25 cellular contexts compared by ENCODE assay signal in the genomic region with DNA sequence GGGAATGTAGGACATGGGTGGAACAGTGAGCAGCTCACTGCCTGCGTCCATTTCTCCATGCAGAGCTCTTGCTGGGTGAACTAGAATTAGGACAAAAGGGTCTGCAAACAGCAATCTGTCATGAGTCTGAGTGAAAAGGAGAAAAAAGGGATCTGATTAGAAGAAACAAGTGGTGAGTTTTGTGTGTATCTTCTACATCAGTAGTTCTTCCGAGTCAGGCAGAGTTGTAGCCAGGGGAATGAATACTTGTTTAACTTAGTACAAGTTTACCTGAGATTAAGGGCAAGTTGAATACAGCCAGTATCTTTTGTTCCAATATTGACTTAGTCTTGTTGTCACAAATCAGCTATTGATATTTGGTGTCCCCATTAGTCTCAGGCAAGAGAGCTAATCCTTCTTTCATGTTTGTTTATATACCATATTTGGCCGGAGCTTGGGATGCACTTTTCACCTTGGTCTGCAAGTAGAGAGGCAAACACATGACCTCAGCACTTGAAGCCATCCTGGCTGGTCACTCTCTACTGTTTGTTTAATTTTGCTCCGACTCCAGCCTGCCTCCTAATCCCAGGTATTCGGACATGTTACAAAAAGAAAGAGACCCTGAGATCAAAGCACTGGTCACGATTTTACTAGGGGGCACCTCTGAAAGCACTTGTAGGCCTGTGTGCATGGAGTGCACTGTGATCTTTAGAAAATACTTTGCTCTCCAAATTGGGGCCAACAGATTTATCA.
DNase-seq lines count a peak whose midpoint lies in the region; FAIRE-seq and TF ChIP-seq lines count a peak whose summit lies in the region.
"Had no signal": no experiment of that assay in that cellular context is flagged by ENCODE, and none has a peak within 500 bp of the region (broad histone marks: within the 10 kb centered on the region; RNA-seq: fewer than 3 reads in every experiment).

No MANE protein-coding gene starts in this region.

- no peaks in the 10 kb centered on the region for H3K36me3 Mint-ChIP-seq in type B pancreatic cell
- H3K36me3 Mint-ChIP-seq: naive B cell had no signal

- no peak overlapping the region for H3K27ac Mint-ChIP-seq in type B pancreatic cell
- H3K27ac Mint-ChIP-seq: activated naive CD4-positive, alpha-beta T cell treated with anti-CD3 and anti-CD28 coated beads for 36 hours; effector memory CD8-positive, alpha-beta T cell; naive B cell had no signal

- peaks cover 21% of the 10 kb centered on the region for H3K4me1 Mint-ChIP-seq in type B pancreatic cell (ENCODE audit: unreplicated experiment)
- H3K4me1 Mint-ChIP-seq: central memory CD8-positive, alpha-beta T cell; naive B cell had no signal

- H3K9me3 Mint-ChIP-seq in type B pancreatic cell = no peaks in the 10 kb centered on the region
- H3K9me3 Mint-ChIP-seq: activated naive CD4-positive, alpha-beta T cell treated with anti-CD3 and anti-CD28 coated beads for 36 hours; central memory CD8-positive, alpha-beta T cell had no signal

- WGBS in lower leg skin, 2 donors = 90 to 91% methylated on average over 6 of the region's 6 CpGs

- no peak for TF ChIP-seq CTCF in type B pancreatic cell (conservative IDR thresholded peaks at IDR 0.05)
- TF ChIP-seq CTCF in lower leg skin (IDR thresholded peaks at IDR 0.05) = peak in 1 of 3 donors; percentile 84

- no peak overlapping the region for H3K4me3 ChIP-seq in lower leg skin (ENCODE audit: low read depth, poor library complexity, severe bottlenecking)
- H3K4me3 ChIP-seq: adrenal gland, K562, psoas muscle, tibial nerve had no signal

- DNase-seq in DMS153 (lab: John Stamatoyannopoulos, UW) = peak; percentile 24
- no peak for DNase-seq in DMS153 treated with DMSO at 0.1 percent for 48 hours (lab: John Stamatoyannopoulos, UW; ENCODE audit: unreplicated experiment)
- peak; percentile 29 for DNase-seq in NCI-H2196 treated with DMSO at 0.1 percent for 48 hours (lab: John Stamatoyannopoulos, UW; ENCODE audit: unreplicated experiment)
- DNase-seq in type B pancreatic cell (ENCODE audit: extremely low spot score, unreplicated experiment) = no peak
- no peak for DNase-seq in germinal center (ENCODE audit: low spot score)
- DNase-seq in lower leg skin (ENCODE audit: low spot score in 2 of 2) = no peak
- no peak for DNase-seq in activated T-cell treated with anti-CD3 and anti-CD28 coated beads, Interleukin-2, amount 50 U/mL, for 48 hours
- DNase-seq: activated CD4-positive, alpha-beta T cell treated with anti-CD3 and anti-CD28 coated beads, Interleukin-2, amount 50 U/mL, for 4 hours; activated naive CD4-positive, alpha-beta T cell treated with anti-CD3 and anti-CD28 coated beads for 36 hours; adrenal gland; C1 segment of cervical spinal cord; Calu3; effector memory CD8-positive, alpha-beta T cell; naive B cell; NCI-H1092; NCI-H1694; NCI-H2171 treated with DMSO at 0.1 percent for 48 hours; NCI-H526; psoas muscle; stimulated activated CD4-positive, alpha-beta T cell treated with anti-CD3 and anti-CD28 coated beads, Interleukin-4, amount 100 ng/mL, for 24 hours had no signal

- intact Hi-C loops in lower leg skin (cut with DNase I; ENCODE audit: low total_unique reads) = no loop called here

- FAIRE-seq in islet of Langerhans (lab: Jason Lieb, UNC) = peak; percentile 13
- FAIRE-seq: H1, K562 had no signal

- no peak for TF ChIP-seq POLR2A in lower leg skin (IDR thresholded peaks at IDR 0.05)

- H3K27me3 Mint-ChIP-seq in type B pancreatic cell = peaks cover 7% of the 10 kb centered on the region
- H3K27me3 Mint-ChIP-seq: central memory CD8-positive, alpha-beta T cell; effector memory CD8-positive, alpha-beta T cell; naive B cell had no signal

- H3K4me3 Mint-ChIP-seq in type B pancreatic cell = peak overlapping the region; percentile 5
- H3K4me3 Mint-ChIP-seq: activated naive CD4-positive, alpha-beta T cell treated with anti-CD3 and anti-CD28 coated beads for 36 hours; central memory CD8-positive, alpha-beta T cell; effector memory CD8-positive, alpha-beta T cell; naive B cell had no signal

Comparison
In these comparisons a context has a peak if more than half of its experiments do, and no peak if none do; other contexts are left out.
1. DNase-seq: peak in DMS153 (single experiment) and NCI-H2196 treated with DMSO at 0.1 percent for 48 hours (single experiment); none in DMS153 treated with DMSO at 0.1 percent for 48 hours (single experiment), type B pancreatic cell (single experiment), germinal center (single experiment), lower leg skin (0 of 2) and activated T-cell treated with anti-CD3 and anti-CD28 coated beads, Interleukin-2, amount 50 U/mL, for 48 hours (0 of 2).